10 cellular contexts compared by ENCODE assay signal in genomic region chr1:28456078-28456477, GRCh38. TPM values are rescaled to one million over a fixed set of nuclear protein-coding genes. Genes with fewer than 3 reads are reported as not detected.
DNase-seq lines count a peak whose midpoint lies in the region; ATAC-seq and TF ChIP-seq lines count a peak whose summit lies in the region.
"Had no signal": no experiment of that assay in that cellular context is flagged by ENCODE, and none has a peak within 500 bp of the region (broad histone marks: within the 10 kb centered on the region; RNA-seq: fewer than 3 reads in every experiment).

No MANE protein-coding gene starts in this region.

- no peak for TF ChIP-seq POLR2A in upper lobe of left lung (IDR thresholded peaks at IDR 0.05)

- H3K27me3 Mint-ChIP-seq in CD14-positive monocyte (ENCODE audit: low read depth in 3 of 3), result peaks cover 0 to 2% (median 0%) of the 10 kb centered on the region in 3 donors
- no peaks in the 10 kb centered on the region for H3K27me3 Mint-ChIP-seq in CD8-positive, alpha-beta memory T cell
- H3K27me3 Mint-ChIP-seq: IgD-negative memory B cell had no signal

- H3K36me3 ChIP-seq in mesodermal cell (ENCODE audit: control insufficient read depth, insufficient read depth, low read length) (peaks cover 31% of the 10 kb centered on the region), upper lobe of left lung (peaks cover 0 to 14% (median 5%) of the 10 kb centered on the region in 4 donors)
- peaks cover 7% of the 10 kb centered on the region for H3K36me3 ChIP-seq in CD8-positive, alpha-beta memory T cell (ENCODE audit: insufficient read depth, low read length)

- H3K27ac ChIP-seq in mesodermal cell (ENCODE audit: low read depth, low read length, severe bottlenecking), result peak overlapping the region; percentile 16
- H3K27ac ChIP-seq in upper lobe of left lung, result peak overlapping the region in 2 of 4 donors; percentile 45 to 50
- no peak overlapping the region for H3K27ac ChIP-seq in CD8-positive, alpha-beta memory T cell (ENCODE audit: low read depth, low read length)

- 83 to 85% methylated on average over 5 of the region's 5 CpGs for WGBS in mesodermal cell (ENCODE audit: insufficient coverage in 2 of 2), 2 experiments
- 48 to 50% methylated on average over 5 of the region's 5 CpGs for WGBS in upper lobe of left lung, 2 donors

- intact Hi-C loops in CD14-positive monocyte (cut with micrococcal nuclease), result no loop called here

- no peak overlapping the region for H3K4me3 ChIP-seq in mesodermal cell (ENCODE audit: extremely low read depth, insufficient read depth, low read length, poor library complexity, severe bottlenecking)
- H3K4me3 ChIP-seq in upper lobe of left lung, result no peak overlapping the region
- no peak overlapping the region for H3K4me3 ChIP-seq in CD8-positive, alpha-beta memory T cell (ENCODE audit: low read length)

- ATAC-seq in upper lobe of left lung (ENCODE audit: low FRiP score in 2 of 2), result no peak
- ATAC-seq: activated CD4-positive, CD25-positive, alpha-beta regulatory T cell treated with anti-CD3 and anti-CD28 coated beads, Interleukin-2, amount 50 U/mL, for 24 hours had no signal

- H3K4me1 Mint-ChIP-seq in CD14-positive monocyte, result peaks cover 17% of the 10 kb centered on the region
- H3K4me1 Mint-ChIP-seq in CD8-positive, alpha-beta memory T cell, result peaks cover 0 to 7% (median 2%) of the 10 kb centered on the region in 3 donors

- H3K9me3 ChIP-seq in mesodermal cell (ENCODE audit: control insufficient read depth, low read length) (no peaks in the 10 kb centered on the region), upper lobe of left lung (no peaks in the 10 kb centered on the region)
- no peaks in the 10 kb centered on the region for H3K9me3 ChIP-seq in CD8-positive, alpha-beta memory T cell (ENCODE audit: low read length)

- no peaks in the 10 kb centered on the region for H3K27me3 ChIP-seq in upper lobe of left lung
- no peaks in the 10 kb centered on the region for H3K27me3 ChIP-seq in CD8-positive, alpha-beta memory T cell (ENCODE audit: insufficient read depth, low read length, poor library complexity, severe bottlenecking)

- peaks cover 26 to 32% of the 10 kb centered on the region in 2 donors for H3K36me3 Mint-ChIP-seq in CD14-positive monocyte
- H3K36me3 Mint-ChIP-seq in CD8-positive, alpha-beta memory T cell, result peaks cover 6 to 33% (median 11%) of the 10 kb centered on the region in 3 donors

- POLR2A ChIA-PET in CD8-positive, alpha-beta memory T cell (lab: Charles Lee), result interaction anchor here (0.6 kb wide), 1 partner anchor 402 kb away, joined by 5 read pairs; no protein-coding TSS in a partner anchor

- TF ChIP-seq EP300 in upper lobe of left lung (IDR thresholded peaks at IDR 0.05), result no peak

- H3K27ac Mint-ChIP-seq in CD14-positive monocyte, result no peak overlapping the region
- peak overlapping the region in 3 of 8 donors; percentile 1 to 44 (median 23) for H3K27ac Mint-ChIP-seq in CD8-positive, alpha-beta memory T cell

- DNase-seq in DMS 273 treated with DMSO at 0.1 percent for 48 hours (lab: John Stamatoyannopoulos, UW) (peak; percentile 14), Kasumi-1 (lab: John Stamatoyannopoulos, UW) (peak; percentile 97 to 98), amniotic epithelial cell (ENCODE audit: low read depth) (peak; percentile 85), globus pallidus (ENCODE audit: low spot score) (no peak), CD14-positive monocyte (ENCODE audit: low spot score) (no peak), upper lobe of left lung (no peak)
- no peak for DNase-seq in CD8-positive, alpha-beta memory T cell

- peaks cover 0 to 7% (median 0%) of the 10 kb centered on the region in 7 donors for H3K9me3 Mint-ChIP-seq in CD14-positive monocyte
- H3K9me3 Mint-ChIP-seq in CD8-positive, alpha-beta memory T cell, result no peaks in the 10 kb centered on the region
- H3K9me3 Mint-ChIP-seq: IgD-negative memory B cell had no signal

- CTCF ChIA-PET in CD8-positive, alpha-beta memory T cell (lab: Charles Lee), result no interaction called here

- H3K4me1 ChIP-seq in mesodermal cell (ENCODE audit: control insufficient read depth, insufficient read depth, low read length, poor library complexity, severe bottlenecking) (peaks cover 9% of the 10 kb centered on the region), upper lobe of left lung (peaks cover 3 to 34% (median 23%) of the 10 kb centered on the region in 4 donors)
- peaks cover 8% of the 10 kb centered on the region for H3K4me1 ChIP-seq in CD8-positive, alpha-beta memory T cell (ENCODE audit: insufficient read depth, low read length)

- no peak overlapping the region for H3K4me3 Mint-ChIP-seq in CD14-positive monocyte
- no peak overlapping the region for H3K4me3 Mint-ChIP-seq in CD8-positive, alpha-beta memory T cell

- TF ChIP-seq CTCF in CD14-positive monocyte (IDR thresholded peaks at IDR 0.05) (no peak), upper lobe of left lung (IDR thresholded peaks at IDR 0.05) (no peak)

RNA-seq across cellular contexts. Expression of gene RCC1, which starts 49.8 kb away (rescaled TPM):
- polyA plus RNA-seq in mesodermal cell (2013, experiment 1 of 2), result 42.7 TPM
- 44.9 TPM for polyA plus RNA-seq in mesodermal cell (2013, experiment 2 of 2)
- 10 to 100 TPM in 1 of 2 donors, 1 to 10 TPM in 1; 8.7 to 10.6 TPM for polyA plus RNA-seq in CD14-positive monocyte
- 10 to 100 TPM; 17.6 to 32.7 (median 20.1) TPM for total RNA-seq in upper lobe of left lung
- 100 to 1,000 TPM; 115 to 116 TPM for total RNA-seq in CD8-positive, alpha-beta memory T cell
- 14.0 TPM for polyA plus RNA-seq in CD8-positive, alpha-beta memory T cell

Comparison
In these comparisons a context has a peak if more than half of its experiments do, and no peak if none do; other contexts are left out.
1. DNase-seq: peak in DMS 273 treated with DMSO at 0.1 percent for 48 hours (single experiment), Kasumi-1 (2 of 2) and amniotic epithelial cell (single experiment); none in globus pallidus (single experiment), CD14-positive monocyte (single experiment), upper lobe of left lung (0 of 2) and CD8-positive, alpha-beta memory T cell (0 of 5).